Comparison of ENCODE assay signal across 8 cellular contexts in the genomic region with DNA sequence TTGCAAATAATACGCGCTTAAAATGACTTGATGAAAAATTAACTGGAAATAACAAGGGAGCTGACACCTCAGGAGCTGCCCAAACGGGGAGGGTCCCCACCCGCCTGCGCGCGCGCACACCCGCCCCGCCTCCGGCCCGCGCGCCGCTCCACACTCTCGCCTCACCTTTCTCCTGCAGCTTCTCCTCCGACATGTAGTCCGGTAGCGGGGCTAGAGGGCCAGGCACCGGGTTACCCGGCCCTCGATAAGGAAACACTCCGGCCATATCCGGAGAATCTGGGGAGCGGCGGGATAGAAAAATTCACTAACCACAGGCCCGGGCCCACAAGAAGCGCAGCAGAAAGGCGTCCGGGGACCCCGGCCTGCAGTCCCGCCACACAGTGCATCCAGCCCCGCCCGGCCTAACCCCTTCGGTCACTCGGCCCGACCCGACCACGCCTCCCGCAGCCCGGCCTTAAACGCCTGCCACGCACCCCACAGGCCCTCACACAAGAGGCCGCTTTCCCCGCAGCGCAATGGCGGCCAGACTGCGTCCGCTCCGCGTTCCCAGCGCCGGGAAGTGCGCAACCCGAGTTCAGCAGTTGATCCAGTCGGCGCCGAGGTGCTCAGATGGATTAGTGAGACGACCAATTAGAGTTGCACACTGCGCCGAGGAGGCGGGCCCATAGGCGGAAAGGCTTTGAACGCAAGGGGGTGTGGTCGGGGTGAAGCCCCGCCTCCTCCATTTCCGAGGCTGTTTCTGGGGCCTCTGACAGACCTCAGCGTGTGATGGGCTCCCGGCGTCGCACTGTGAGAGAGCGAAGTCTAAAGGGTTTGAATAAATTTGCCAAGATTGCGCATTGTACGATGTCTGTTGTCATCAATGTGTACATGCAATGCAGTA. TPM values are rescaled to one million over a fixed set of nuclear protein-coding genes. Genes with fewer than 3 reads are reported as not detected.
DNase-seq lines count a peak whose midpoint lies in the region; ATAC-seq, FAIRE-seq and TF ChIP-seq lines count a peak whose summit lies in the region.

TSS of gene PRPF8 (minus strand) at position 561 of the 883 bp plus-strand sequence. CDS start at position 265, 296 bp downstream.

- POLR2A ChIA-PET in endothelial cell of umbilical vein (lab: Charles Lee): interaction anchor here (0.6 to 1.0 kb wide), 2 partner anchors 13 to 31 kb away, joined by 7 to 11 read pairs; no protein-coding TSS in a partner anchor

- peaks cover 36% of the 10 kb centered on the region for H3K36me3 ChIP-seq in OCI-LY3 (replicated peaks; ENCODE audit: low read depth, low read length)
- peaks cover 23 to 24% of the 10 kb centered on the region in 2 experiments for H3K36me3 ChIP-seq in endothelial cell of umbilical vein (ENCODE audit: control insufficient read depth in 2 of 2, extremely low read depth in 1 of 2, insufficient read depth in 2 of 2, low read length in 2 of 2)

- H3K9me3 ChIP-seq in OCI-LY3 (ENCODE audit: insufficient read depth, low read length) (no peaks in the 10 kb centered on the region), endothelial cell of umbilical vein (replicated peaks; ENCODE audit: control insufficient read depth, insufficient read depth, low read length) (no peaks in the 10 kb centered on the region)

- TSS peak; percentile 56 for BruUV-seq in endothelial cell of umbilical vein (replicated peaks; lab: Mats Ljungman, UMichigan)

- dilution Hi-C loops in endothelial cell of umbilical vein (cut with MboI; ENCODE audit: extremely low pct_ligation_motif_present, low sequenced_read_pairs): no loop called here

- CTCF ChIA-PET in endothelial cell of umbilical vein (lab: Charles Lee): interaction anchor here (0.8 to 1.5 kb wide), 8 partner anchors 15 to 99 kb away, joined by 3 to 7 read pairs (median 4); partner anchors contain the start of gene SCARF1

- TF ChIP-seq POLR2A in endothelial cell of umbilical vein (IDR thresholded peaks at IDR 0.05; ENCODE audit: low read depth, low read length): peak; percentile 88

- FAIRE-seq in endothelial cell of umbilical vein (lab: Jason Lieb, UNC): peak; percentile 98

- TF ChIP-seq CTCF in OCI-LY3 (IDR thresholded peaks at IDR 0.05; ENCODE audit: low read depth, low read length) (no peak), endothelial cell of umbilical vein (IDR thresholded peaks at IDR 0.05; ENCODE audit: extremely low read depth in 1 of 2, insufficient read depth in 1 of 2, low read depth in 1 of 2, low read length in 2 of 2) (no peak)

- H3K9ac ChIP-seq in OCI-LY3 (ENCODE audit: low read length) (peak within 1 kb of the TSS; percentile 86), endothelial cell of umbilical vein (replicated peaks; ENCODE audit: extremely low read depth, insufficient read depth, low read length) (peak within 1 kb of the TSS; percentile 81)

- H3K9me1 ChIP-seq in endothelial cell of umbilical vein (replicated peaks; ENCODE audit: control insufficient read depth, extremely low read depth, insufficient read depth, low read length): no peaks in the 10 kb centered on the region

- H3K27ac ChIP-seq in OCI-LY3 (ENCODE audit: low read length): peak within 1 kb of the TSS; percentile 64
- H3K27ac ChIP-seq in endothelial cell of umbilical vein (ENCODE audit: insufficient read depth, low read depth, low read length): peak within 1 kb of the TSS; percentile 54

- peaks cover 33% of the 10 kb centered on the region for H3K79me2 ChIP-seq in OCI-LY3 (ENCODE audit: low read length)
- peaks cover 37% of the 10 kb centered on the region for H3K79me2 ChIP-seq in endothelial cell of umbilical vein (ENCODE audit: control insufficient read depth, insufficient read depth, low read length)

- H4K20me1 ChIP-seq in OCI-LY3 (ENCODE audit: insufficient read depth, low read length) (peaks cover 21% of the 10 kb centered on the region), endothelial cell of umbilical vein (replicated peaks; ENCODE audit: control insufficient read depth, extremely low read depth, insufficient read depth, low read length) (peaks cover 5% of the 10 kb centered on the region)

- H3K4me3 ChIP-seq in OCI-LY3 (ENCODE audit: low read length) (peak within 1 kb of the TSS; percentile 90), endothelial cell of umbilical vein (replicated peaks in 1 of 3; ENCODE audit: insufficient read depth in 1 of 3, low read depth in 1 of 3, low read length in 3 of 3) (peak within 1 kb of the TSS; percentile 71 to 95 (median 77))

- peak; percentile 92 for ATAC-seq in GM21515 (IDR thresholded peaks at IDR 0.05; ENCODE audit: unreplicated experiment)

- H3K4me1 ChIP-seq in OCI-LY3 (ENCODE audit: low read length) (peaks cover 9% of the 10 kb centered on the region), endothelial cell of umbilical vein (ENCODE audit: control insufficient read depth, extremely low read depth, insufficient read depth, low read length) (peaks cover 8% of the 10 kb centered on the region)

- peak; percentile 93 for DNase-seq in D341Med (ENCODE audit: low spot score)
- DNase-seq in HuH-7 (ENCODE audit: low spot score): peak; percentile 96
- peak; percentile 97 for DNase-seq in activated CD8-positive, alpha-beta memory T cell treated with anti-CD3 and anti-CD28 coated beads, Interleukin-2, amount 50 U/mL, for 48 hours
- peak; percentile 99 for DNase-seq in endothelial cell of umbilical vein (ENCODE audit: low read depth, low spot score)
- DNase-seq in midbrain (lab: John Stamatoyannopoulos, UW): peak; percentile 98
- peak; percentile 96 to 97 for DNase-seq in stimulated activated CD8-positive, alpha-beta memory T cell treated with anti-CD3 and anti-CD28 coated beads, Interleukin-2, amount 100 ng/mL, for 1 hour (ENCODE audit: low read depth in 2 of 2)

- H3K27me3 ChIP-seq in OCI-LY3 (ENCODE audit: low read depth, low read length): no peaks in the 10 kb centered on the region
- no peaks in the 10 kb centered on the region for H3K27me3 ChIP-seq in endothelial cell of umbilical vein (ENCODE audit: control insufficient read depth in 2 of 2, insufficient read depth in 2 of 2, low read length in 2 of 2)

- intact Hi-C loops in endothelial cell of umbilical vein (cut with micrococcal nuclease): loop anchor here (1.0 to 2.0 kb wide), 3 partner anchors 26 to 36 kb away; partner anchors contain the start of genes RILP and TLCD2

- H3K4me2 ChIP-seq in OCI-LY3 (ENCODE audit: low read length) (peak within 1 kb of the TSS; percentile 91), endothelial cell of umbilical vein (ENCODE audit: insufficient read depth, low read length) (peak within 1 kb of the TSS; percentile 83)

- H2AFZ ChIP-seq in OCI-LY3 (ENCODE audit: low read depth, low read length): peak within 1 kb of the TSS; percentile 75; the same call in 1 of the 2 replicates
- peak within 1 kb of the TSS; percentile 77 for H2AFZ ChIP-seq in endothelial cell of umbilical vein (ENCODE audit: low read depth, low read length)

TF ChIP-seq in endothelial cell of umbilical vein, 7 proteins besides CTCF, POLR2A, EP300 and RAD21:
- peak; percentile 83 for TF ChIP-seq POLR2AphosphoS5 (IDR thresholded peaks at IDR 0.05; ENCODE audit: insufficient read depth, low read depth, low read length)
- TF ChIP-seq, protein P1, sequence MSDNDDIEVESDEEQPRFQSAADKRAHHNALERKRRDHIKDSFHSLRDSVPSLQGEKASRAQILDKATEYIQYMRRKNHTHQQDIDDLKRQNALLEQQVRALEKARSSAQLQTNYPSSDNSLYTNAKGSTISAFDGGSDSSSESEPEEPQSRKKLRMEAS (IDR thresholded peaks at IDR 0.05; ENCODE audit: insufficient read depth, insufficient read length): no peak

RNA-seq across cellular contexts. Expression of gene PRPF8, which starts in this region (rescaled TPM):
- total RNA-seq in endothelial cell of umbilical vein: 282 and 301 TPM in 2 replicates
- polyA plus RNA-seq in endothelial cell of umbilical vein: 215 and 230 TPM in 2 replicates
- polyA plus RNA-seq in endothelial cell of umbilical vein (2011; cell fraction: cytosol; rRNA removed): 140 and 162 TPM in 2 replicates
- 382 and 429 TPM in 2 replicates for polyA plus RNA-seq in endothelial cell of umbilical vein (2011; cell fraction: nucleus; rRNA removed)
- polyA plus RNA-seq in endothelial cell of umbilical vein (2012): 185 and 188 TPM in 2 replicates
- 426 and 435 TPM in 2 replicates for polyA minus RNA-seq in endothelial cell of umbilical vein
- polyA minus RNA-seq in endothelial cell of umbilical vein (2011; cell fraction: cytosol; rRNA and poly(A)+ RNA removed): 351 TPM
- 222 and 293 TPM in 2 replicates for polyA minus RNA-seq in endothelial cell of umbilical vein (2011; cell fraction: nucleus; rRNA and poly(A)+ RNA removed)

Comparison
In these comparisons a context has a peak if more than half of its experiments do, and no peak if none do; other contexts are left out.
1. Peak in every context shown above with its lines: DNase-seq, ATAC-seq, H3K4me3 ChIP-seq and H3K27ac ChIP-seq.